ENCODE assay signal across 15 cellular contexts in genomic region chr2:69221960-69222751, GRCh38.
DNase-seq lines count a peak whose midpoint lies in the region; ATAC-seq and TF ChIP-seq lines count a peak whose summit lies in the region.
"Had no signal": no experiment of that assay in that cellular context is flagged by ENCODE, and none has a peak within 500 bp of the region (broad histone marks: within the 10 kb centered on the region; RNA-seq: fewer than 3 reads in every experiment).

No MANE protein-coding gene starts in this region.

- H3K4me1 ChIP-seq in osteoblast (ENCODE audit: insufficient read depth, low read length) = peaks cover 55% of the 10 kb centered on the region

- intact Hi-C loops in CD14-positive monocyte (cut with micrococcal nuclease) = no loop called here

- no peaks in the 10 kb centered on the region for H3K36me3 Mint-ChIP-seq in CD14-positive monocyte
- peaks cover 13% of the 10 kb centered on the region for H3K36me3 Mint-ChIP-seq in osteocyte (ENCODE audit: unreplicated experiment)
- H3K36me3 Mint-ChIP-seq: T-cell had no signal

- no peaks in the 10 kb centered on the region for H4K20me1 ChIP-seq in osteoblast (ENCODE audit: insufficient read depth, low read length)
- H4K20me1 ChIP-seq: BLaER1 had no signal

- peak; percentile 49 for DNase-seq in ELR (ENCODE audit: low read depth)
- peak; percentile 23 for DNase-seq in T1000 (lab: John Stamatoyannopoulos, UW)
- peak; percentile 24 for DNase-seq in foreskin melanocyte
- DNase-seq in osteoblast (ENCODE audit: insufficient read length, low spot score, missing footprints) = no peak
- DNase-seq in CD14-positive monocyte (ENCODE audit: low spot score) = no peak
- DNase-seq in osteocyte (ENCODE audit: extremely low spot score, unreplicated experiment) = no peak
- DNase-seq in NOMO-1 (lab: John Stamatoyannopoulos, UW; ENCODE audit: unreplicated experiment in 2 of 2) = no peak
- DNase-seq: activated CD4-positive, alpha-beta T cell treated with anti-CD3 and anti-CD28 coated beads for 4 hours; NCI-H2081; T-cell had no signal

- peak overlapping the region; percentile 58 for H3K4me2 ChIP-seq in osteoblast (ENCODE audit: insufficient read depth, low read length)
- H3K4me2 ChIP-seq: BLaER1, KMS-11 had no signal

- no peaks in the 10 kb centered on the region for H3K9me3 ChIP-seq in osteoblast (ENCODE audit: low read depth, low read length)
- H3K9me3 ChIP-seq: BLaER1 had no signal

- H3K9me3 Mint-ChIP-seq in CD14-positive monocyte = peaks cover 0 to 2% (median 0%) of the 10 kb centered on the region in 7 donors
- H3K9me3 Mint-ChIP-seq in osteocyte (ENCODE audit: unreplicated experiment) = no peaks in the 10 kb centered on the region
- H3K9me3 Mint-ChIP-seq: neural crest cell, T-cell had no signal

- H3K27me3 Mint-ChIP-seq in CD14-positive monocyte (ENCODE audit: low read depth in 3 of 3) = peaks cover 3 to 4% (median 3%) of the 10 kb centered on the region in 3 donors
- no peaks in the 10 kb centered on the region for H3K27me3 Mint-ChIP-seq in osteocyte (ENCODE audit: unreplicated experiment)

- no peak overlapping the region for H2AFZ ChIP-seq in osteoblast (ENCODE audit: low read length)

- H3K79me2 ChIP-seq in osteoblast (ENCODE audit: insufficient read depth, low read length) = no peaks in the 10 kb centered on the region

- peak overlapping the region; percentile 91 for H3K27ac ChIP-seq in osteoblast (ENCODE audit: low read depth, low read length)
- H3K27ac ChIP-seq: BLaER1, cardiac muscle cell, KMS-11 had no signal

- H3K27ac Mint-ChIP-seq in CD14-positive monocyte = no peak overlapping the region
- H3K27ac Mint-ChIP-seq in osteocyte (ENCODE audit: unreplicated experiment) = no peak overlapping the region
- H3K27ac Mint-ChIP-seq: T-cell had no signal

- no peak overlapping the region for H3K4me3 Mint-ChIP-seq in CD14-positive monocyte
- H3K4me3 Mint-ChIP-seq in osteocyte (ENCODE audit: unreplicated experiment) = no peak overlapping the region
- H3K4me3 Mint-ChIP-seq: neural crest cell, T-cell had no signal

- H3K4me3 ChIP-seq in osteoblast (ENCODE audit: insufficient read depth, low read length) = no peak overlapping the region
- H3K4me3 ChIP-seq: BLaER1, cardiac muscle cell had no signal

- TF ChIP-seq CTCF in osteoblast (IDR thresholded peaks at IDR 0.05; ENCODE audit: extremely low read depth, low read depth, low read length) = no peak
- TF ChIP-seq CTCF in CD14-positive monocyte (IDR thresholded peaks at IDR 0.05) = no peak
- no peak for TF ChIP-seq CTCF in osteocyte (IDR thresholded peaks at IDR 0.05)

- ATAC-seq in GM19463 (IDR thresholded peaks at IDR 0.05; ENCODE audit: unreplicated experiment) = no peak
- ATAC-seq: T-cell had no signal

- H3K36me3 ChIP-seq in osteoblast (ENCODE audit: insufficient read depth, low read length) = no peaks in the 10 kb centered on the region
- H3K36me3 ChIP-seq: BLaER1, cardiac muscle cell had no signal

- no peaks in the 10 kb centered on the region for H3K27me3 ChIP-seq in osteoblast (ENCODE audit: insufficient read depth, low read length)
- H3K27me3 ChIP-seq: BLaER1, cardiac muscle cell had no signal

- H3K4me1 Mint-ChIP-seq in CD14-positive monocyte (no peaks in the 10 kb centered on the region), osteocyte (ENCODE audit: unreplicated experiment) (peaks cover 40% of the 10 kb centered on the region)
- H3K4me1 Mint-ChIP-seq: neural crest cell, T-cell had no signal

Comparison
In these comparisons a context has a peak if more than half of its experiments do, and no peak if none do; other contexts are left out.
1. DNase-seq: peak in ELR (single experiment), T1000 (single experiment) and foreskin melanocyte (single experiment); none in osteoblast (single experiment), CD14-positive monocyte (single experiment), osteocyte (single experiment) and NOMO-1 (0 of 2).